In genomic region chr2:158317642-158318041, GRCh38 we compare ENCODE assay signal across 23 cellular contexts.
DNase-seq lines count a peak whose midpoint lies in the region; ATAC-seq, FAIRE-seq and TF ChIP-seq lines count a peak whose summit lies in the region.
"Had no signal": no experiment of that assay in that cellular context is flagged by ENCODE, and none has a peak within 500 bp of the region (broad histone marks: within the 10 kb centered on the region; RNA-seq: fewer than 3 reads in every experiment).

No MANE protein-coding gene starts in this region.

- DNase-seq in GM12865 (ENCODE audit: low read depth), result peak; percentile 44
- DNase-seq in astrocyte (ENCODE audit: low read depth), result no peak
- no peak for DNase-seq in inferior parietal cortex (ENCODE audit: extremely low spot score)
- no peak for DNase-seq in colonic mucosa
- DNase-seq in activated CD8-positive, alpha-beta memory T cell treated with anti-CD3 and anti-CD28 coated beads for 24 hours, result no peak
- DNase-seq in NCI-H82 (lab: John Stamatoyannopoulos, UW), result no peak
- DNase-seq: ACHN; activated CD4-positive, alpha-beta T cell treated with anti-CD3 and anti-CD28 coated beads, Interleukin-2, amount 10 ng/mL, durations not matched to agents 7 days and 5 days; activated naive CD4-positive, alpha-beta T cell treated with anti-CD3 and anti-CD28 coated beads, Interleukin-2, amount 10 ng/mL, durations not matched to agents 7 days and 5 days; cortex of kidney; DMS53; foreskin fibroblast; Kasumi-1; NCI-H1105 treated with DMSO at 0.1 percent for 48 hours; NCI-H2171 treated with DMSO at 0.1 percent for 48 hours; occipital lobe; right lobe of liver had no signal

- intact Hi-C loops in colonic mucosa (cut with DNase I), result no loop called here

- H3K4me1 ChIP-seq in astrocyte (ENCODE audit: insufficient read depth, low read length) (no peaks in the 10 kb centered on the region), colonic mucosa (no peaks in the 10 kb centered on the region)
- H3K4me1 ChIP-seq: right lobe of liver, vagina had no signal

- no peaks in the 10 kb centered on the region for H3K9me3 ChIP-seq in astrocyte (ENCODE audit: insufficient read depth, low read depth, low read length)
- H3K9me3 ChIP-seq in colonic mucosa, result no peaks in the 10 kb centered on the region
- H3K9me3 ChIP-seq: right lobe of liver, vagina had no signal

- H3K27ac Mint-ChIP-seq in astrocyte (ENCODE audit: unreplicated experiment), result peak overlapping the region; percentile 7
- H3K27ac Mint-ChIP-seq: activated CD4-positive, alpha-beta T cell treated with anti-CD3 and anti-CD28 coated beads, Interleukin-2, amount 10 ng/mL, durations not matched to agents 7 days and 5 days; activated naive CD4-positive, alpha-beta T cell treated with anti-CD3 and anti-CD28 coated beads, Interleukin-2, amount 10 ng/mL, durations not matched to agents 7 days and 5 days; brain had no signal

- H3K79me2 ChIP-seq in astrocyte (ENCODE audit: insufficient read depth, low read length), result no peaks in the 10 kb centered on the region

- ATAC-seq in GM21447 (IDR thresholded peaks at IDR 0.05; ENCODE audit: unreplicated experiment) (peak; percentile 54), HG02885 (IDR thresholded peaks at IDR 0.05; ENCODE audit: poor library complexity, unreplicated experiment) (peak; percentile 47)
- ATAC-seq: right lobe of liver had no signal

- H3K36me3 ChIP-seq in astrocyte (ENCODE audit: insufficient read depth, low read length) (no peaks in the 10 kb centered on the region), colonic mucosa (no peaks in the 10 kb centered on the region)
- H3K36me3 ChIP-seq: right lobe of liver, vagina had no signal

- no peaks in the 10 kb centered on the region for H3K27me3 Mint-ChIP-seq in astrocyte (ENCODE audit: low read depth, unreplicated experiment)
- H3K27me3 Mint-ChIP-seq: brain had no signal

- H3K9ac ChIP-seq in astrocyte (ENCODE audit: low read length) (no peak overlapping the region), colonic mucosa (ENCODE audit: low read depth in 2 of 2, low read length in 2 of 2) (no peak overlapping the region)

- H2AFZ ChIP-seq in astrocyte (ENCODE audit: low read depth, low read length), result no peak overlapping the region

- no peak overlapping the region for H3K4me2 ChIP-seq in astrocyte (ENCODE audit: low read length)

- no peaks in the 10 kb centered on the region for H3K9me3 Mint-ChIP-seq in astrocyte (ENCODE audit: unreplicated experiment)
- H3K9me3 Mint-ChIP-seq: activated CD4-positive, alpha-beta T cell treated with anti-CD3 and anti-CD28 coated beads, Interleukin-2, amount 10 ng/mL, durations not matched to agents 7 days and 5 days; activated naive CD4-positive, alpha-beta T cell treated with anti-CD3 and anti-CD28 coated beads, Interleukin-2, amount 10 ng/mL, durations not matched to agents 7 days and 5 days had no signal

- no peak overlapping the region for H3K27ac ChIP-seq in astrocyte (ENCODE audit: low read depth, low read length)
- H3K27ac ChIP-seq in colonic mucosa, result no peak overlapping the region
- H3K27ac ChIP-seq: right lobe of liver, vagina had no signal

- H3K27me3 ChIP-seq in astrocyte (ENCODE audit: insufficient read depth, low read length) (no peaks in the 10 kb centered on the region), colonic mucosa (no peaks in the 10 kb centered on the region)
- H3K27me3 ChIP-seq: right lobe of liver, vagina had no signal

- no peaks in the 10 kb centered on the region for H4K20me1 ChIP-seq in astrocyte (ENCODE audit: insufficient read depth, low read length)

- no peak overlapping the region for H3K4me3 ChIP-seq in GM12865 (ENCODE audit: low read depth, low read length)
- H3K4me3 ChIP-seq in astrocyte (ENCODE audit: insufficient read depth, low read depth, low read length), result no peak overlapping the region
- no peak overlapping the region for H3K4me3 ChIP-seq in colonic mucosa
- H3K4me3 ChIP-seq: right lobe of liver, vagina had no signal

- TF ChIP-seq CTCF in GM12865 (IDR thresholded peaks at IDR 0.05; ENCODE audit: insufficient read depth, low read depth, low read length, missing control alignments), result no peak
- TF ChIP-seq CTCF in astrocyte (IDR thresholded peaks at IDR 0.05; ENCODE audit: insufficient read depth, low read depth, low read length), result no peak
- no peak for TF ChIP-seq CTCF in colonic mucosa (IDR thresholded peaks at IDR 0.05)

- no peaks in the 10 kb centered on the region for H3K36me3 Mint-ChIP-seq in astrocyte (ENCODE audit: low read depth, unreplicated experiment)
- H3K36me3 Mint-ChIP-seq: activated naive CD4-positive, alpha-beta T cell treated with anti-CD3 and anti-CD28 coated beads, Interleukin-2, amount 10 ng/mL, durations not matched to agents 7 days and 5 days; brain; CD14-positive monocyte had no signal

- FAIRE-seq in astrocyte (lab: Jason Lieb, UNC), result no peak
- FAIRE-seq: endothelial cell of umbilical vein had no signal

- H3K4me1 Mint-ChIP-seq in astrocyte (ENCODE audit: low read depth, unreplicated experiment), result peaks cover 11% of the 10 kb centered on the region
- H3K4me1 Mint-ChIP-seq: brain had no signal

- H3K4me3 Mint-ChIP-seq in astrocyte (ENCODE audit: unreplicated experiment), result no peak overlapping the region
- H3K4me3 Mint-ChIP-seq: activated CD4-positive, alpha-beta T cell treated with anti-CD3 and anti-CD28 coated beads, Interleukin-2, amount 10 ng/mL, durations not matched to agents 7 days and 5 days; activated naive CD4-positive, alpha-beta T cell treated with anti-CD3 and anti-CD28 coated beads, Interleukin-2, amount 10 ng/mL, durations not matched to agents 7 days and 5 days; brain; CD14-positive monocyte had no signal
